Comparison of ENCODE assay signal across 21 cellular contexts in genomic region chr10:130834170-130834569, GRCh38.
DNase-seq lines count a peak whose midpoint lies in the region; ATAC-seq, FAIRE-seq and TF ChIP-seq lines count a peak whose summit lies in the region.
"Had no signal": no experiment of that assay in that cellular context is flagged by ENCODE, and none has a peak within 500 bp of the region (broad histone marks: within the 10 kb centered on the region; RNA-seq: fewer than 3 reads in every experiment).

No MANE protein-coding gene starts in this region.

- no peak overlapping the region for H3K4me2 ChIP-seq in GM12878 (ENCODE audit: control insufficient read depth, insufficient read depth)

- no peak for FAIRE-seq in GM12878 (lab: Jason Lieb, UNC)

- TF ChIP-seq POLR2A in GM12878 (IDR thresholded peaks at IDR 0.05; ENCODE audit: low read depth, low read length) = no peak

- peak; percentile 56 for DNase-seq in H7
- DNase-seq in GM12878 (ENCODE audit: low read depth, low spot score) = no peak
- DNase-seq in NCI-H187 (lab: John Stamatoyannopoulos, UW) = no peak
- no peak for DNase-seq in DMS 273 (lab: John Stamatoyannopoulos, UW; ENCODE audit: unreplicated experiment)
- DNase-seq in NOMO-1 (lab: John Stamatoyannopoulos, UW; ENCODE audit: unreplicated experiment in 2 of 2) = no peak
- DNase-seq: CD8-positive, alpha-beta memory T cell; DND-41; GOT3; KG1; MG63; NCI-H1105 treated with DMSO at 0.1 percent for 48 hours; NCI-H2029 treated with DMSO at 0.1 percent for 48 hours; NCI-H446 treated with DMSO at 0.1 percent for 48 hours; NCI-H526; NCI-H82; Peyer's patch; SHP77 treated with DMSO at 0.1 percent for 48 hours; T-helper 1 cell had no signal

- no peaks in the 10 kb centered on the region for H3K9me3 ChIP-seq in GM12878 (replicated peaks; ENCODE audit: control insufficient read depth, insufficient read depth, low read length)
- no peaks in the 10 kb centered on the region for H3K9me3 ChIP-seq in liver (ENCODE audit: control insufficient read depth in 4 of 4, low read length in 3 of 4)
- H3K9me3 ChIP-seq: MG63 had no signal

- H3K4me3 ChIP-seq in H7 (ENCODE audit: insufficient read depth, low read depth, low read length) (no peak overlapping the region), GM12878 (no peak overlapping the region), liver (ENCODE audit: low read depth in 1 of 3, low read length in 3 of 3) (no peak overlapping the region)
- H3K4me3 ChIP-seq: MG63, Peyer's patch had no signal

- in situ Hi-C loops in GM12878 (cut with MboI) = no loop called here

- TF ChIP-seq CTCF in GM12878 (IDR thresholded peaks at IDR 0.05 in 2 of 3, conservative IDR thresholded peaks at IDR 0.05 in 1 of 3; ENCODE audit: control insufficient read depth in 2 of 3, extremely low read depth in 1 of 3, insufficient read depth in 1 of 3, low read depth in 3 of 3, low read length in 3 of 3) = no peak
- no peak for TF ChIP-seq CTCF in liver (IDR thresholded peaks at IDR 0.05; ENCODE audit: low read depth, low read length, missing input control)

- CTCF ChIA-PET in GM12878 (lab: Yijun Ruan, JAX) = no interaction called here

- no TSS peak for BruUV-seq in GM12878 (replicated peaks; lab: Mats Ljungman, UMichigan)

- intact Hi-C loops in GM12878 (cut with micrococcal nuclease; ENCODE audit: unreplicated experiment) = no loop called here

- no peak overlapping the region for H2AFZ ChIP-seq in GM12878 (ENCODE audit: control insufficient read depth, low read depth, low read length)

- H3K9ac ChIP-seq in GM12878 (ENCODE audit: control insufficient read depth, insufficient read depth, low read length) (no peak overlapping the region), liver (ENCODE audit: low read depth in 1 of 2, low read length in 2 of 2) (no peak overlapping the region)

- H3K79me2 ChIP-seq in GM12878 (ENCODE audit: control insufficient read depth, insufficient read depth, low read length) = no peaks in the 10 kb centered on the region

- ATAC-seq in GM12878 = no peak
- no peak for ATAC-seq in HG02970 (IDR thresholded peaks at IDR 0.05; ENCODE audit: low FRiP score, unreplicated experiment)

- H4K20me1 ChIP-seq in GM12878 (ENCODE audit: control insufficient read depth, insufficient read depth) = no peaks in the 10 kb centered on the region

- H3K36me3 ChIP-seq in H7 (replicated peaks; ENCODE audit: control insufficient read depth, insufficient read depth, low read length) (no peaks in the 10 kb centered on the region), GM12878 (ENCODE audit: control insufficient read depth in 2 of 2, insufficient read depth in 2 of 2, low read length in 1 of 2) (no peaks in the 10 kb centered on the region), liver (ENCODE audit: control insufficient read depth in 4 of 4, insufficient read depth in 3 of 4, low read depth in 1 of 4, low read length in 3 of 4) (no peaks in the 10 kb centered on the region)
- H3K36me3 ChIP-seq: MG63, Peyer's patch had no signal

- H3K27me3 ChIP-seq in H7 (ENCODE audit: control insufficient read depth, insufficient read depth, low read length) (no peaks in the 10 kb centered on the region), GM12878 (replicated peaks in 1 of 2; ENCODE audit: control insufficient read depth in 2 of 2, insufficient read depth in 2 of 2, low read length in 1 of 2) (no peaks in the 10 kb centered on the region), liver (ENCODE audit: control insufficient read depth in 4 of 4, insufficient read depth in 4 of 4, low read length in 3 of 4) (no peaks in the 10 kb centered on the region)
- H3K27me3 ChIP-seq: MG63, Peyer's patch had no signal

- no peak for TF ChIP-seq RAD21 in GM12878 (IDR thresholded peaks at IDR 0.05; ENCODE audit: insufficient read depth, low read depth, low read length)
- no peak for TF ChIP-seq RAD21 in liver (IDR thresholded peaks at IDR 0.05)

- no peak for TF ChIP-seq EP300 in GM12878 (IDR thresholded peaks at IDR 0.05; ENCODE audit: borderline replicate concordance in 1 of 2, control insufficient read depth in 1 of 2, low read depth in 2 of 2, low read length in 2 of 2)

- no peaks in the 10 kb centered on the region for H3K4me1 ChIP-seq in GM12878 (ENCODE audit: control insufficient read depth, insufficient read depth, low read length)
- H3K4me1 ChIP-seq in liver (ENCODE audit: control insufficient read depth in 4 of 4, insufficient read depth in 4 of 4, low read length in 3 of 4) = no peaks in the 10 kb centered on the region
- H3K4me1 ChIP-seq: Peyer's patch had no signal

- RAD21 ChIA-PET in GM12878 (lab: Charles Lee; ENCODE audit: unreplicated experiment) = no interaction called here

- POLR2A ChIA-PET in GM12878 (lab: Charles Lee) = no interaction called here

- H3K27ac ChIP-seq in GM12878 (ENCODE audit: control insufficient read depth, insufficient read depth) = no peak overlapping the region
- no peak overlapping the region for H3K27ac ChIP-seq in liver (ENCODE audit: low read depth in 1 of 2, low read length in 2 of 2)
- H3K27ac ChIP-seq: C4-2B, Peyer's patch had no signal

- SMC1A ChIA-PET in GM12878 (lab: Charles Lee; ENCODE audit: uncharacterized antibody, unreplicated experiment) = no interaction called here

- WGBS in GM12878 (ENCODE audit: insufficient coverage, insufficient replicate concordance, low lambda C conversion rate, missing lambda C conversion rate) = 38% methylated on average over 15 of the region's 15 CpGs
- 75% methylated on average over 15 of the region's 15 CpGs for WGBS in liver

TF ChIP-seq in GM12878, 131 proteins besides CTCF, POLR2A, EP300 and RAD21 (continues in another document):
- TF ChIP-seq, protein P1, sequence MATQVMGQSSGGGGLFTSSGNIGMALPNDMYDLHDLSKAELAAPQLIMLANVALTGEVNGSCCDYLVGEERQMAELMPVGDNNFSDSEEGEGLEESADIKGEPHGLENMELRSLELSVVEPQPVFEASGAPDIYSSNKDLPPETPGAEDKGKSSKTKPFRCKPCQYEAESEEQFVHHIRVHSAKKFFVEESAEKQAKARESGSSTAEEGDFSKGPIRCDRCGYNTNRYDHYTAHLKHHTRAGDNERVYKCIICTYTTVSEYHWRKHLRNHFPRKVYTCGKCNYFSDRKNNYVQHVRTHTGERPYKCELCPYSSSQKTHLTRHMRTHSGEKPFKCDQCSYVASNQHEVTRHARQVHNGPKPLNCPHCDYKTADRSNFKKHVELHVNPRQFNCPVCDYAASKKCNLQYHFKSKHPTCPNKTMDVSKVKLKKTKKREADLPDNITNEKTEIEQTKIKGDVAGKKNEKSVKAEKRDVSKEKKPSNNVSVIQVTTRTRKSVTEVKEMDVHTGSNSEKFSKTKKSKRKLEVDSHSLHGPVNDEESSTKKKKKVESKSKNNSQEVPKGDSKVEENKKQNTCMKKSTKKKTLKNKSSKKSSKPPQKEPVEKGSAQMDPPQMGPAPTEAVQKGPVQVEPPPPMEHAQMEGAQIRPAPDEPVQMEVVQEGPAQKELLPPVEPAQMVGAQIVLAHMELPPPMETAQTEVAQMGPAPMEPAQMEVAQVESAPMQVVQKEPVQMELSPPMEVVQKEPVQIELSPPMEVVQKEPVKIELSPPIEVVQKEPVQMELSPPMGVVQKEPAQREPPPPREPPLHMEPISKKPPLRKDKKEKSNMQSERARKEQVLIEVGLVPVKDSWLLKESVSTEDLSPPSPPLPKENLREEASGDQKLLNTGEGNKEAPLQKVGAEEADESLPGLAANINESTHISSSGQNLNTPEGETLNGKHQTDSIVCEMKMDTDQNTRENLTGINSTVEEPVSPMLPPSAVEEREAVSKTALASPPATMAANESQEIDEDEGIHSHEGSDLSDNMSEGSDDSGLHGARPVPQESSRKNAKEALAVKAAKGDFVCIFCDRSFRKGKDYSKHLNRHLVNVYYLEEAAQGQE (IDR thresholded peaks at IDR 0.05; ENCODE audit: low read depth, low read length) = peak; percentile 50; the same call in 1 of the 2 replicates

TF ChIP-seq in liver, 16 proteins besides CTCF, POLR2A, EP300 and RAD21 (continues in another document):
- TF ChIP-seq GABPA (IDR thresholded peaks at IDR 0.05 in 1 of 2, conservative IDR thresholded peaks at IDR 0.05 in 1 of 2) (no peak), ZBTB33 (IDR thresholded peaks at IDR 0.05) (no peak), JUND (IDR thresholded peaks at IDR 0.05) (no peak), NR2F2 (IDR thresholded peaks at IDR 0.05) (no peak), MAX (IDR thresholded peaks at IDR 0.05) (no peak), TAF1 (conservative IDR thresholded peaks at IDR 0.05) (no peak), HNF4A (conservative IDR thresholded peaks at IDR 0.05) (no peak)
